In genomic region chr1:205358579-205358978, GRCh38 we compare ENCODE assay signal across 17 cellular contexts. TPM values are rescaled to one million over a fixed set of nuclear protein-coding genes. Genes with fewer than 3 reads are reported as not detected.
A peak's percentile ranks its signal among the peaks of the same experiment; 100 is the strongest.
DNase-seq lines count a peak whose midpoint lies in the region; ATAC-seq, FAIRE-seq and TF ChIP-seq lines count a peak whose summit lies in the region.
"Had no signal": no experiment of that assay in that cellular context is flagged by ENCODE, and none has a peak within 500 bp of the region (broad histone marks: within the 10 kb centered on the region; RNA-seq: fewer than 3 reads in every experiment).

No MANE protein-coding gene starts in this region.

- H3K9me3 ChIP-seq in WERI-Rb-1 (ENCODE audit: severe bottlenecking) = no peaks in the 10 kb centered on the region

- H3K27ac Mint-ChIP-seq in nephron = peak overlapping the region in 2 of 3 experiments; percentile 21 to 77
- H3K27ac Mint-ChIP-seq: CD4-positive, alpha-beta T cell; H9 had no signal

- no peaks in the 10 kb centered on the region for H3K27me3 ChIP-seq in WERI-Rb-1 (ENCODE audit: insufficient read depth, low read depth, severe bottlenecking)

- no peak for ATAC-seq in HG03460 (IDR thresholded peaks at IDR 0.05; ENCODE audit: unreplicated experiment)
- ATAC-seq: GM12878 had no signal

- no peaks in the 10 kb centered on the region for H3K9me3 Mint-ChIP-seq in nephron
- H3K9me3 Mint-ChIP-seq: CD4-positive, alpha-beta T cell; H9 had no signal

- peaks cover 75% of the 10 kb centered on the region for H3K4me1 Mint-ChIP-seq in nephron

- TF ChIP-seq CTCF in WERI-Rb-1 (IDR thresholded peaks at IDR 0.05; ENCODE audit: low read depth, low read length) = no peak
- TF ChIP-seq CTCF in nephron (IDR thresholded peaks at IDR 0.05; ENCODE audit: unreplicated experiment in 3 of 3) = no peak

- no peaks in the 10 kb centered on the region for H3K36me3 Mint-ChIP-seq in nephron (ENCODE audit: low read depth)

- no peak overlapping the region for H3K4me3 ChIP-seq in WERI-Rb-1 (ENCODE audit: low read depth, low read length)
- H3K4me3 ChIP-seq: GM12878, GM23248 had no signal

- FAIRE-seq in frontal cortex (lab: Jason Lieb, UNC) (no peak), RCC 7860 (lab: Jason Lieb, UNC) (no peak)
- FAIRE-seq: GM12878, GM18507 had no signal

- H3K36me3 ChIP-seq in WERI-Rb-1 = no peaks in the 10 kb centered on the region

- DNase-seq in NCI-H82 (lab: John Stamatoyannopoulos, UW) = peak; percentile 61
- DNase-seq in NCI-H82 treated with DMSO at 0.1 percent for 48 hours (lab: John Stamatoyannopoulos, UW; ENCODE audit: unreplicated experiment) = no peak
- no peak for DNase-seq in WERI-Rb-1
- no peak for DNase-seq in frontal cortex (ENCODE audit: low spot score in 2 of 2)
- no peak for DNase-seq in RCC 7860 (ENCODE audit: low spot score)
- DNase-seq: ACHN; C1 segment of cervical spinal cord; Calu3; CD4-positive, alpha-beta T cell; DMS79; GM23248; H9 had no signal

- peak overlapping the region; percentile 97 for H3K27ac ChIP-seq in WERI-Rb-1
- H3K27ac ChIP-seq: GM23248 had no signal

- H3K4me3 Mint-ChIP-seq in nephron = no peak overlapping the region
- H3K4me3 Mint-ChIP-seq: CD4-positive, alpha-beta T cell; H9 had no signal

- no peaks in the 10 kb centered on the region for H3K27me3 Mint-ChIP-seq in nephron (ENCODE audit: low read depth)

RNA-seq across cellular contexts. Expression of gene KLHDC8A, which starts 1.9 kb away (rescaled TPM):
- total RNA-seq in frontal cortex = 16.7 TPM
- total RNA-seq: A172; Calu3; CD4-positive, alpha-beta T cell; GM12878; GM23248 had no signal

RNA-seq across cellular contexts. Expression of gene NUAK2, which starts 37.0 kb away (rescaled TPM):
- 0.41 TPM for total RNA-seq in frontal cortex
